ENCODE assay signal across 11 cellular contexts in the genomic region with DNA sequence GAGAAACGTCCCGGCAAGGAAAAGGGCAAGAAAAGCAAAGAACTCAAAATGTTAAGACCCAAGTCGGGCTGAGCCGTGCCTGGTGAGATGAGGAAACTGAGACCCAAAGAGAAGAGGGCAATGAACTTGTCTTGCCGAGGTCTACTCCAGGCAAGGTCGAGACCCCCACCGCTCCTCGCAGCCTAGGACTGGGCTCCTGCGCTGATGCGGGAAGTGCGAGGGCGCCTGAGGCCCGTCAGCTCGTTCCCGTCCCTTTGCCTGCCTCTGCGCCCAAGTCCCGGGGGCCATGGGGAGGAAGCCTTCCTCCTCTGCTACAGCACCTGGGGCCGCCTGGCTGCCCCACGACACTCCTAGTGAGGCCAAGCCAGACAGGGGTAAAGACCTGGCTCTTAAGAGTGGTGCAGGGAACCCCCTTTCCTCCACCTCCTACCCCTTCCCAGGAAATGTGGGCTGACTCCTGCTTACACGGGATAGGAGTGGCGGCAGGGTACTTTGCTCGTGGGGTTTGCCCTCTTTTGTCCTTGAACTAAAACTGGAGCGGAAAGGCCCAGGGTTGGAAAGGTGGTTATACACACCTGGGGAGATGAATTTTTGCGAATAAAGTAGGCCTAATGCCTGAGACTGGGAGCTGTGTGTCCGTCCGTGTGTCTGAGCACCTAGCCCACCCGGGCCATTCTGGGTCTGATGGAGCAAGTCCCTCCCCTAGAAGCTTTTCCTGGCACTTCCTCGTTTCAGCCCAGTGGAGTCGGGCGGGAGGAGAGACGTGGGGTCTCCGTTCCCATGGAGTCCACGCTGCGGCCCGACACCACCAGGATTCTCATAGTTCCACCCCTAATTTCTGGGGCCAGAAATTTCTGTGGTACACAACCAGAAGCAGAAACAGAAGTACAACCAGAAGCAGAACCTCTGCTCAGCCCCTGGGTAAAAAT. TPM values are rescaled to one million over a fixed set of nuclear protein-coding genes. Genes with fewer than 3 reads are reported as not detected.
DNase-seq lines count a peak whose midpoint lies in the region; ATAC-seq and TF ChIP-seq lines count a peak whose summit lies in the region.
"Had no signal": no experiment of that assay in that cellular context is flagged by ENCODE, and none has a peak within 500 bp of the region (broad histone marks: within the 10 kb centered on the region; RNA-seq: fewer than 3 reads in every experiment).

No MANE protein-coding gene starts in this region.

- H3K4me1 Mint-ChIP-seq in naive thymus-derived CD8-positive, alpha-beta T cell: peaks cover 14 to 31% (median 17%) of the 10 kb centered on the region in 4 donors

- intact Hi-C loops in dorsolateral prefrontal cortex (cut with DNase I): loop anchor here (2.0 to 5.0 kb wide), 2 partner anchors 34 to 38 kb away; a partner anchor contains a TSS

- H3K79me2 ChIP-seq in ACC112 (ENCODE audit: control insufficient read depth, insufficient read depth, low read length, unreplicated experiment): no peaks in the 10 kb centered on the region

- H3K4me3 Mint-ChIP-seq in naive thymus-derived CD8-positive, alpha-beta T cell: peak overlapping the region; percentile 74 to 87 (median 84)

- no peak overlapping the region for H3K27ac ChIP-seq in ACC112 (ENCODE audit: low read depth, low read length)
- peak overlapping the region in 1 of 59 donors; percentile 70 for H3K27ac ChIP-seq in dorsolateral prefrontal cortex
- H3K27ac ChIP-seq: neutrophil had no signal

- DNase-seq in H7 (peak; percentile 81), dorsolateral prefrontal cortex (no peak), occipital lobe (lab: John Stamatoyannopoulos, UW) (no peak)
- DNase-seq in naive thymus-derived CD8-positive, alpha-beta T cell: no peak
- DNase-seq: erythroblast, HFFc6 had no signal

- peak overlapping the region; percentile 59 for H2AFZ ChIP-seq in ACC112 (ENCODE audit: low read length, unreplicated experiment)

- TF ChIP-seq CTCF in dorsolateral prefrontal cortex (IDR thresholded peaks at IDR 0.05 in 54 of 56, conservative IDR thresholded peaks at IDR 0.05 in 2 of 56; ENCODE audit: low read depth in 1 of 56, partially characterized antibody in 56 of 56): no peak

- peaks cover 0 to 3% (median 0%) of the 10 kb centered on the region in 3 donors for H3K36me3 Mint-ChIP-seq in naive thymus-derived CD8-positive, alpha-beta T cell

- H3K27me3 ChIP-seq in ACC112 (ENCODE audit: insufficient read depth, low read length) (peaks cover 86% of the 10 kb centered on the region), H7 (ENCODE audit: control insufficient read depth, insufficient read depth, low read length) (peaks cover 74% of the 10 kb centered on the region), dorsolateral prefrontal cortex (peaks cover 0 to 33% (median 8%) of the 10 kb centered on the region in 45 donors)

- H3K36me3 ChIP-seq in ACC112 (ENCODE audit: insufficient read depth, low read length): no peaks in the 10 kb centered on the region
- H3K36me3 ChIP-seq in H7 (replicated peaks; ENCODE audit: control insufficient read depth, insufficient read depth, low read length): no peaks in the 10 kb centered on the region
- H3K36me3 ChIP-seq: neutrophil had no signal

- H3K27me3 Mint-ChIP-seq in naive thymus-derived CD8-positive, alpha-beta T cell: peaks cover 34 to 74% (median 57%) of the 10 kb centered on the region in 5 donors

- peak overlapping the region in 3 of 10 donors; percentile 14 to 60 (median 38) for H3K27ac Mint-ChIP-seq in naive thymus-derived CD8-positive, alpha-beta T cell
- H3K27ac Mint-ChIP-seq: HFFc6 had no signal

- H3K9me3 Mint-ChIP-seq in naive thymus-derived CD8-positive, alpha-beta T cell: peaks cover 0 to 1% (median 0%) of the 10 kb centered on the region in 9 donors
- H3K9me3 Mint-ChIP-seq: HFFc6 had no signal

- H3K4me1 ChIP-seq in ACC112 (ENCODE audit: control insufficient read depth, insufficient read depth, low read length, unreplicated experiment): peaks cover 5% of the 10 kb centered on the region

- peak overlapping the region; percentile 76 for H3K4me3 ChIP-seq in ACC112 (ENCODE audit: low read depth, low read length)
- H3K4me3 ChIP-seq in H7 (ENCODE audit: insufficient read depth, low read depth, low read length): peak overlapping the region; percentile 61
- peak overlapping the region in 53 of 59 donors; percentile 54 to 90 (median 69) for H3K4me3 ChIP-seq in dorsolateral prefrontal cortex

- POLR2A ChIA-PET in naive thymus-derived CD8-positive, alpha-beta T cell (lab: Charles Lee): no interaction called here

- peak; percentile 19 for ATAC-seq in naive thymus-derived CD8-positive, alpha-beta T cell
- ATAC-seq in GM18519 (IDR thresholded peaks at IDR 0.05; ENCODE audit: low FRiP score, unreplicated experiment) (no peak), GM19452 (IDR thresholded peaks at IDR 0.05; ENCODE audit: unreplicated experiment) (no peak), GM18868 (IDR thresholded peaks at IDR 0.05; ENCODE audit: unreplicated experiment) (no peak)

RNA-seq across cellular contexts. Expression of a gene that starts 1.1 kb away (rescaled TPM):
- 0.67 and 0.76 TPM in 2 replicates for total RNA-seq in H7 (2014; rRNA removed; shearing (Covaris generic))
- total RNA-seq in dorsolateral prefrontal cortex (10 to 100 TPM in 100 of 120 experiments, 1 to 10 TPM in 20; 5.2 to 25.2 (median 13.4) TPM), occipital lobe (0.78 TPM)
- total RNA-seq in naive thymus-derived CD8-positive, alpha-beta T cell: not detected
- polyA plus RNA-seq in naive thymus-derived CD8-positive, alpha-beta T cell: not detected
- total RNA-seq: HFFc6 had no signal

RNA-seq across cellular contexts. Expression of a gene that starts 38.7 kb away (rescaled TPM):
- total RNA-seq in H7 (2014; rRNA removed; shearing (Covaris generic)): 26.9 and 28.4 TPM in 2 replicates
- total RNA-seq in dorsolateral prefrontal cortex: 10 to 100 TPM; 25.1 to 58.9 (median 43.1) TPM
- 10 to 100 TPM; 39.8 to 41.0 TPM for total RNA-seq in naive thymus-derived CD8-positive, alpha-beta T cell
- 10 to 100 TPM; 25.5 to 41.0 (median 27.0) TPM for polyA plus RNA-seq in naive thymus-derived CD8-positive, alpha-beta T cell
- total RNA-seq in occipital lobe: 32.1 TPM

Comparison
In these comparisons a context has a peak if more than half of its experiments do, and no peak if none do; other contexts are left out.
1. ATAC-seq: peak in naive thymus-derived CD8-positive, alpha-beta T cell (2 of 2); none in GM18519 (single experiment), GM19452 (single experiment) and GM18868 (single experiment).
2. Peak in every context shown above with its lines, with median percentiles within 50 percentile points of each other: H3K4me3 ChIP-seq.